In the genomic region with DNA sequence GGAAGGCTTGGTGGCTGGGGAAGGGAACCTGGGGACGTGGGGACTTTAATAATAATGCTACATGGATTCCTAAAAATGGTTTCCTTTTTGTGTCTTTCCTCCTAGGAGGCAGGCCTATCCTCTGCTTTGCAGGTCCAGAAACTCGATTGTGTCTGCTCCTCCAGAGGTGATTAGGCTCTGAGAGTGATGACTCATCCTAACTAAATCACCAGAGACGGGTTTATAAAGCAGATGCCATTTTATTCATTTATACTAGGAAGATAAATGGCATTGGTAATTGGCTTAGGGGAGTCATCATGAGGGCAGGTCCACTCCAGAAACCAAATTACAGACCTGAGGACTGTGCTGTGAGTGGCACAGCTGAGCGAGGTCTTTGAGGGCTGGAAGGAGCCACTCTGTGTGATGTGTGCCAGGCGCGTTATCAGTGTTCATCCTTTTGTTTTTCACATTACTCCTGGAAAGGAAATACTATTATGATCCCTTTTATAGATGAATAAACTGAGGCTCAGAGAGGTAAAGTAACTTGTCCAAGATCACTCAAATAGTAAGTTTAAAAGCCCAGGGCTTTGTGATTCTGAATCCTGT, we compare ENCODE assay signal across 16 cellular contexts. TPM values are rescaled to one million over a fixed set of nuclear protein-coding genes. Genes with fewer than 3 reads are reported as not detected.
DNase-seq lines count a peak whose midpoint lies in the region; ATAC-seq and TF ChIP-seq lines count a peak whose summit lies in the region.
"Had no signal": no experiment of that assay in that cellular context is flagged by ENCODE, and none has a peak within 500 bp of the region (broad histone marks: within the 10 kb centered on the region; RNA-seq: fewer than 3 reads in every experiment).

No MANE protein-coding gene starts in this region.

- H3K36me3 Mint-ChIP-seq in HFFc6 (ENCODE audit: low read depth), result no peaks in the 10 kb centered on the region

- no peak overlapping the region for H3K27ac ChIP-seq in upper lobe of right lung
- H3K27ac ChIP-seq: brain microvascular endothelial cell, left ventricle myocardium inferior, parathyroid adenoma had no signal

- intact Hi-C loops in upper lobe of right lung (cut with DNase I), result no loop called here

- DNase-seq in DMS53 (lab: John Stamatoyannopoulos, UW), result peak; percentile 74
- DNase-seq in HFFc6, result peak; percentile 29
- peak; percentile 22 for DNase-seq in fibroblast of the aortic adventitia (ENCODE audit: low read depth)
- DNase-seq in upper lobe of right lung, result no peak
- no peak for DNase-seq in ureter (ENCODE audit: low spot score)
- DNase-seq in GOT3 (lab: John Stamatoyannopoulos, UW), result no peak
- DNase-seq: activated CD8-positive, alpha-beta memory T cell treated with anti-CD3 and anti-CD28 coated beads, Interleukin-2, amount 50 U/mL, for 4 hours; brain microvascular endothelial cell; DMS153; KBM-7; left ventricle myocardium inferior; T-helper 2 cell had no signal

- ATAC-seq in SK-N-SH treated with all-trans-retinoic acid at 6 μM for 48 hours (peak; percentile 88), upper lobe of right lung (no peak)

- H3K27me3 ChIP-seq in upper lobe of right lung, result no peaks in the 10 kb centered on the region
- H3K27me3 ChIP-seq: brain microvascular endothelial cell had no signal

- no peaks in the 10 kb centered on the region for H3K9me3 ChIP-seq in upper lobe of right lung
- H3K9me3 ChIP-seq: left ventricle myocardium inferior had no signal

- no peaks in the 10 kb centered on the region; the same call in 1 of the 2 replicates for H3K27me3 Mint-ChIP-seq in HFFc6 (ENCODE audit: insufficient read depth)

- peaks cover 35% of the 10 kb centered on the region for H3K36me3 ChIP-seq in upper lobe of right lung
- H3K36me3 ChIP-seq: brain microvascular endothelial cell had no signal

- TF ChIP-seq CTCF in HFFc6 (IDR thresholded peaks at IDR 0.05) (no peak), fibroblast of the aortic adventitia (IDR thresholded peaks at IDR 0.05; ENCODE audit: insufficient read depth, low read length) (no peak), upper lobe of right lung (IDR thresholded peaks at IDR 0.05) (no peak)

- peak overlapping the region; percentile 46 for H3K27ac Mint-ChIP-seq in HFFc6

- no peaks in the 10 kb centered on the region for H3K4me1 ChIP-seq in upper lobe of right lung
- H3K4me1 ChIP-seq: parathyroid adenoma had no signal

- H3K9me3 Mint-ChIP-seq in HFFc6, result no peaks in the 10 kb centered on the region

- H3K4me1 Mint-ChIP-seq in HFFc6 (ENCODE audit: low read depth), result peaks cover 22% of the 10 kb centered on the region

- no peak overlapping the region for H3K4me3 Mint-ChIP-seq in HFFc6

- H3K4me3 ChIP-seq in fibroblast of the aortic adventitia (ENCODE audit: low read depth, low read length), result no peak overlapping the region
- H3K4me3 ChIP-seq in upper lobe of right lung, result no peak overlapping the region
- H3K4me3 ChIP-seq: left ventricle myocardium inferior had no signal

TF ChIP-seq in SK-N-SH treated with all-trans-retinoic acid at 6 μM for 48 hours, 23 proteins besides CTCF, POLR2A, EP300 and RAD21:
- peak; percentile 72; the same call in 1 of the 2 replicates for TF ChIP-seq TCF4 (CRISPR knock-in tag; IDR thresholded peaks at IDR 0.05; ENCODE audit: borderline replicate concordance)
- TF ChIP-seq, protein P1, sequence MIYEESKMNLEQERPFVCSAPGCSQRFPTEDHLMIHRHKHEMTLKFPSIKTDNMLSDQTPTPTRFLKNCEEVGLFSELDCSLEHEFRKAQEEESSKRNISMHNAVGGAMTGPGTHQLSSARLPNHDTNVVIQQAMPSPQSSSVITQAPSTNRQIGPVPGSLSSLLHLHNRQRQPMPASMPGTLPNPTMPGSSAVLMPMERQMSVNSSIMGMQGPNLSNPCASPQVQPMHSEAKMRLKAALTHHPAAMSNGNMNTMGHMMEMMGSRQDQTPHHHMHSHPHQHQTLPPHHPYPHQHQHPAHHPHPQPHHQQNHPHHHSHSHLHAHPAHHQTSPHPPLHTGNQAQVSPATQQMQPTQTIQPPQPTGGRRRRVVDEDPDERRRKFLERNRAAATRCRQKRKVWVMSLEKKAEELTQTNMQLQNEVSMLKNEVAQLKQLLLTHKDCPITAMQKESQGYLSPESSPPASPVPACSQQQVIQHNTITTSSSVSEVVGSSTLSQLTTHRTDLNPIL (CRISPR knock-in tag; IDR thresholded peaks at IDR 0.05; ENCODE audit: low read depth), result no peak
- TF ChIP-seq ISL1 (CRISPR knock-in tag; IDR thresholded peaks at IDR 0.05), result peak; percentile 30; the same call in 1 of the 2 replicates

RNA-seq across cellular contexts. Expression of a gene that starts 7.1 kb away (rescaled TPM):
- 10 to 100 TPM; 11.8 to 14.5 (median 12.9) TPM for total RNA-seq in HFFc6 (2021; fragmentation: NEBNext Ultra II Directional; extraction: Animal tissue kit (Norgen Biotek cat#: 25700))
- total RNA-seq in fibroblast of the aortic adventitia (ENCODE audit: low replicate concordance) (16.5 and 18.3 TPM in 2 replicates), upper lobe of right lung (17.7 TPM), ureter (31.5 TPM)

RNA-seq across cellular contexts. Expression of a gene that starts 9.7 kb away (rescaled TPM):
- total RNA-seq in HFFc6 (2021; fragmentation: NEBNext Ultra II Directional; extraction: Animal tissue kit (Norgen Biotek cat#: 25700)), result not detected
- total RNA-seq in fibroblast of the aortic adventitia (ENCODE audit: low replicate concordance), result not detected in 2 replicates
- total RNA-seq in upper lobe of right lung, result 0.81 TPM
- total RNA-seq in ureter, result 1.7 TPM
- total RNA-seq: frontal cortex, left ventricle myocardium inferior had no signal

RNA-seq across cellular contexts. Expression of a gene that starts 26.7 kb away (rescaled TPM):
- under 1 TPM; 0.05 to 0.50 (median 0.18) TPM for total RNA-seq in HFFc6 (2021; fragmentation: NEBNext Ultra II Directional; extraction: Animal tissue kit (Norgen Biotek cat#: 25700))
- total RNA-seq in fibroblast of the aortic adventitia (ENCODE audit: low replicate concordance) (0.08 TPM in 1 of 2 replicates, not detected in the other), upper lobe of right lung (0.14 TPM), ureter (0.42 TPM)
- total RNA-seq: subcutaneous adipose tissue had no signal

RNA-seq across cellular contexts. Expression of a gene that starts 30.6 kb away (rescaled TPM):
- 10 to 100 TPM; 24.2 to 31.2 (median 26.1) TPM for total RNA-seq in HFFc6 (2021; fragmentation: NEBNext Ultra II Directional; extraction: Animal tissue kit (Norgen Biotek cat#: 25700))
- total RNA-seq in fibroblast of the aortic adventitia (ENCODE audit: low replicate concordance) (4.0 and 11.4 TPM in 2 replicates), upper lobe of right lung (30.0 TPM), ureter (17.9 TPM)

RNA-seq across cellular contexts. Expression of a gene that starts 54.2 kb away (rescaled TPM):
- total RNA-seq in HFFc6 (2021; fragmentation: NEBNext Ultra II Directional; extraction: Animal tissue kit (Norgen Biotek cat#: 25700)), result 10 to 100 TPM in 4 of 6 experiments, 1 to 10 TPM in 2; 9.9 to 13.4 (median 11.3) TPM
- total RNA-seq in fibroblast of the aortic adventitia (ENCODE audit: low replicate concordance) (8.7 and 19.1 TPM in 2 replicates), upper lobe of right lung (25.2 TPM), ureter (28.8 TPM)

Comparison
In these comparisons a context has a peak if more than half of its experiments do, and no peak if none do; other contexts are left out.
1. DNase-seq: peak in DMS53 (single experiment), HFFc6 (single experiment) and fibroblast of the aortic adventitia (single experiment); none in upper lobe of right lung (single experiment), ureter (single experiment) and GOT3 (single experiment).